ENCODE assay signal across 13 cellular contexts in the genomic region with DNA sequence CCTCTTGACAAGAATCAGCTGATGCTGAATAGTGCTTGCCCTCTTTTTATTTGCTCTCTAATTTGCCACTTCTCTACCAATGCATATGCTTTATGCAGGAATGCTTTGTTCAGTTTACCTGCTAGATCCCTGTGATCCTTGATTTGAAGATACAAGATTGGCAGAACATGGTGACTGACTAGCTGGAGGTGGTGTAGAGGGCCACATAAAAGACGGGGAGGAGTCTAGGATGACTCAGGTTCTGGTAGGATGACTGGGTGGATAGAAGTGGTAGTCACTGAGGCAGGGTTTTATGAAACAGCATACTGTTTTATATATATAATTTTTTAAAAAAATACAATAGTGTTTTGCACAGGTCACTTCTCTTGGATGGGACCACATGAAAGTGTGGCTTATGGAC. TPM values are rescaled to one million over a fixed set of nuclear protein-coding genes. Genes with fewer than 3 reads are reported as not detected.
DNase-seq lines count a peak whose midpoint lies in the region; ATAC-seq, FAIRE-seq and TF ChIP-seq lines count a peak whose summit lies in the region.
"Had no signal": no experiment of that assay in that cellular context is flagged by ENCODE, and none has a peak within 500 bp of the region (broad histone marks: within the 10 kb centered on the region; RNA-seq: fewer than 3 reads in every experiment).

No MANE protein-coding gene starts in this region.

- POLR2A ChIA-PET in RWPE1 (lab: Yijun Ruan, JAX; ENCODE audit: low non-redundant PET) = no interaction called here

- H3K36me3 Mint-ChIP-seq in T-helper 1 cell treated with Interleukin-12 subunit alpha and Interleukin-12 subunit beta and Interleukin-4 antibody, amounts not matched to agents 30 μg/mL and 1 μg/mL, for 36 hours (ENCODE audit: low read depth) = peaks cover 17% of the 10 kb centered on the region

- no peaks in the 10 kb centered on the region for H3K9me3 Mint-ChIP-seq in T-helper 1 cell treated with Interleukin-12 subunit alpha and Interleukin-12 subunit beta and Interleukin-4 antibody, amounts not matched to agents 30 μg/mL and 1 μg/mL, for 36 hours
- H3K9me3 Mint-ChIP-seq: IgD-negative memory B cell had no signal

- H3K4me1 Mint-ChIP-seq in T-helper 1 cell treated with Interleukin-12 subunit alpha and Interleukin-12 subunit beta and Interleukin-4 antibody, amounts not matched to agents 30 μg/mL and 1 μg/mL, for 36 hours (ENCODE audit: low read depth) = peaks cover 40% of the 10 kb centered on the region

- ATAC-seq in HG02973 (IDR thresholded peaks at IDR 0.05; ENCODE audit: unreplicated experiment) (no peak), GM19324 (IDR thresholded peaks at IDR 0.05; ENCODE audit: low FRiP score, unreplicated experiment) (no peak)

- no peak overlapping the region for H3K27ac ChIP-seq in RWPE1

- no peaks in the 10 kb centered on the region for H3K27me3 ChIP-seq in bronchial epithelial cell (ENCODE audit: control insufficient read depth, insufficient read depth, low read length)

- CTCF ChIA-PET in RWPE1 (lab: Yijun Ruan, JAX) = interaction anchor here (0.7 kb wide), 1 partner anchor 23 kb away, joined by 3 read pairs; no protein-coding TSS in a partner anchor

- DNase-seq in T-helper 1 cell = no peak
- DNase-seq in RWPE1 (ENCODE audit: low spot score) = peak; percentile 62
- peak; percentile 94 for DNase-seq in bronchial epithelial cell (ENCODE audit: low read depth)
- peak; percentile 50 for DNase-seq in stimulated activated CD4-positive, alpha-beta T cell treated with anti-CD3 and anti-CD28 coated beads, Interleukin-1b, Interleukin-23, amount 100 ng/mL, for 48 hours
- no peak for DNase-seq in GF-D8 (lab: John Stamatoyannopoulos, UW)

- H3K4me3 ChIP-seq in bronchial epithelial cell (ENCODE audit: low read depth, low read length) = no peak overlapping the region

- H3K27ac Mint-ChIP-seq in T-helper 1 cell treated with Interleukin-12 subunit alpha and Interleukin-12 subunit beta and Interleukin-4 antibody, amounts not matched to agents 30 μg/mL and 1 μg/mL, for 36 hours = peak overlapping the region; percentile 58
- H3K27ac Mint-ChIP-seq: IgD-negative memory B cell had no signal

- no peak overlapping the region for H3K4me3 Mint-ChIP-seq in T-helper 1 cell treated with Interleukin-12 subunit alpha and Interleukin-12 subunit beta and Interleukin-4 antibody, amounts not matched to agents 30 μg/mL and 1 μg/mL, for 36 hours

- TF ChIP-seq CTCF in RWPE1 (conservative IDR thresholded peaks at IDR 0.05; ENCODE audit: low read depth) (no peak), bronchial epithelial cell (IDR thresholded peaks at IDR 0.05; ENCODE audit: insufficient read depth, low read length, severe bottlenecking) (no peak)

- FAIRE-seq in bronchial epithelial cell (lab: Jason Lieb, UNC) = no peak
- FAIRE-seq: A204.1, colon had no signal

- no peaks in the 10 kb centered on the region for H3K27me3 Mint-ChIP-seq in T-helper 1 cell treated with Interleukin-12 subunit alpha and Interleukin-12 subunit beta and Interleukin-4 antibody, amounts not matched to agents 30 μg/mL and 1 μg/mL, for 36 hours (ENCODE audit: low read depth)
- H3K27me3 Mint-ChIP-seq: IgD-negative memory B cell had no signal

- H3K36me3 ChIP-seq in bronchial epithelial cell (ENCODE audit: control insufficient read depth, insufficient read depth, low read length) = no peaks in the 10 kb centered on the region

RNA-seq across cellular contexts. Expression of gene ADGRF3, which starts 6.3 kb away (rescaled TPM):
- not detected in 2 replicates for total RNA-seq in bronchial epithelial cell
- total RNA-seq: NCI-H460, pulmonary artery endothelial cell had no signal

RNA-seq across cellular contexts. Expression of gene SELENOI, which starts 6.9 kb away (rescaled TPM):
- 28.0 and 32.6 TPM in 2 replicates for total RNA-seq in bronchial epithelial cell

RNA-seq across cellular contexts. Expression of gene DRC1, which starts 48.8 kb away (rescaled TPM):
- total RNA-seq in bronchial epithelial cell = 0.38 TPM in 1 of 2 replicates, not detected in the other
- total RNA-seq: NCI-H460 had no signal

Comparison
In these comparisons a context has a peak if more than half of its experiments do, and no peak if none do; other contexts are left out.
1. DNase-seq: peak in RWPE1 (single experiment), bronchial epithelial cell (single experiment) and stimulated activated CD4-positive, alpha-beta T cell treated with anti-CD3 and anti-CD28 coated beads, Interleukin-1b, Interleukin-23, amount 100 ng/mL, for 48 hours (single experiment); none in T-helper 1 cell (0 of 5) and GF-D8 (single experiment).